11 cellular contexts compared by ENCODE assay signal in the genomic region with DNA sequence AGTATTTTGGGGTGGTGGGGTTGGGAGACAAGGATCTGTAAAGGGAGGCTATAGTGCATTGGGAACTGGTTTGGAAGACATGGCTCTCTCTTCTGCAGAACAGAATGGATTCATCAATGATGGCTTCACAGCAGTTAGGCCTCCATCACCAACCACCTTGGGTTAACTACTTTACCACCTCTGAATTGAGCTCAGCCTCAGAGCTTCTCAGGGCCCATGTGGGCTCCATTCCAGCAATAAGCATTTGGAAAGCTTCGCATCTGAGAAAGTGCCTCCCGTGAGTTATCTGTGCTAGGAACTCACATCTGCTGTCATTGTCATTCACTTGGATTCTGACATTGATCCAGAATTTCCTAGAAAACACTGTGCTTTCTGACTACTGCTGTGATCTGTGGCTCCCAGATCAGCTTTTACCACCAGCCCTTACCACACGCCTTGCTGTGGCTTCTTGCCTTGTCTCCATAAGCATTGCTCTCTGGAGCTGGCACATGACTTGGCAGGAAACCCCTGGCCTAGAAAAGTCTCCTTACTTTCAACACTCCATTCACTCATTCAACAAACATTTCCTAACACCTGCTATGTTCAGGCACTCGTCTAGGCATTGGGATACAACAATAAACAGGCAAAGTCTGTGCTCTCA.
A peak's percentile ranks its signal among the peaks of the same experiment; 100 is the strongest.
DNase-seq lines count a peak whose midpoint lies in the region; ATAC-seq and TF ChIP-seq lines count a peak whose summit lies in the region.
"Had no signal": no experiment of that assay in that cellular context is flagged by ENCODE, and none has a peak within 500 bp of the region (broad histone marks: within the 10 kb centered on the region; RNA-seq: fewer than 3 reads in every experiment).

No MANE protein-coding gene starts in this region.

- H3K9me3 ChIP-seq in gastrocnemius medialis: no peaks in the 10 kb centered on the region
- H3K9me3 ChIP-seq in suprapubic skin: no peaks in the 10 kb centered on the region
- H3K9me3 ChIP-seq: esophagus squamous epithelium had no signal

- H3K27ac ChIP-seq in gastrocnemius medialis: peak overlapping the region in 1 of 4 donors; percentile 11
- no peak overlapping the region for H3K27ac ChIP-seq in suprapubic skin
- H3K27ac ChIP-seq: esophagus squamous epithelium had no signal

- H3K4me3 Mint-ChIP-seq in activated CD8-positive, alpha-beta memory T cell treated with anti-CD3 and anti-CD28 coated beads, Interleukin-2, amount 10 ng/mL, durations not matched to agents 7 days and 5 days: no peak overlapping the region
- H3K4me3 Mint-ChIP-seq in activated CD4-positive, alpha-beta memory T cell treated with anti-CD3 and anti-CD28 coated beads for 36 hours: no peak overlapping the region

- H3K36me3 ChIP-seq in gastrocnemius medialis (no peaks in the 10 kb centered on the region), suprapubic skin (no peaks in the 10 kb centered on the region)
- H3K36me3 ChIP-seq: esophagus squamous epithelium had no signal

- H3K36me3 Mint-ChIP-seq in activated CD8-positive, alpha-beta memory T cell treated with anti-CD3 and anti-CD28 coated beads, Interleukin-2, amount 10 ng/mL, durations not matched to agents 7 days and 5 days: peaks cover 4% of the 10 kb centered on the region
- no peaks in the 10 kb centered on the region for H3K36me3 Mint-ChIP-seq in activated CD4-positive, alpha-beta memory T cell treated with anti-CD3 and anti-CD28 coated beads for 36 hours

- TF ChIP-seq CTCF in gastrocnemius medialis (IDR thresholded peaks at IDR 0.05 in 4 of 5, conservative IDR thresholded peaks at IDR 0.05 in 1 of 5) (no peak), suprapubic skin (IDR thresholded peaks at IDR 0.05) (no peak)

- no peak overlapping the region for H3K4me3 ChIP-seq in gastrocnemius medialis
- H3K4me3 ChIP-seq in suprapubic skin: no peak overlapping the region
- H3K4me3 ChIP-seq: esophagus squamous epithelium had no signal

- intact Hi-C loops in activated CD4-positive, alpha-beta memory T cell treated with anti-CD3 and anti-CD28 coated beads for 36 hours (cut with micrococcal nuclease): loop anchor here (1.0 to 10.0 kb wide), 15 partner anchors 16 to 679 kb away; a partner anchor contains a TSS
- intact Hi-C loops in gastrocnemius medialis (cut with DNase I; ENCODE audit: low total_unique reads): no loop called here

- TF ChIP-seq POLR2A in gastrocnemius medialis (IDR thresholded peaks at IDR 0.05): no peak
- no peak for TF ChIP-seq POLR2A in suprapubic skin (IDR thresholded peaks at IDR 0.05)

- peak; percentile 80 for DNase-seq in activated CD8-positive, alpha-beta memory T cell treated with anti-CD3 and anti-CD28 coated beads, Interleukin-2, amount 10 ng/mL, durations not matched to agents 7 days and 5 days
- DNase-seq in activated CD8-positive, alpha-beta memory T cell treated with anti-CD3 and anti-CD28 coated beads, Interleukin-2, amount 50 U/mL, for 4 hours: no peak
- DNase-seq in activated CD4-positive, alpha-beta memory T cell treated with anti-CD3 and anti-CD28 coated beads for 36 hours: peak; percentile 50
- DNase-seq in gastrocnemius medialis (peak; percentile 27 to 47), suprapubic skin (ENCODE audit: low spot score in 2 of 2) (no peak)
- DNase-seq in NK-92 treated with Interleukin-12 subunit alpha and Interleukin-12 subunit beta, amount 100 ng/mL, for 24 hours (lab: John Stamatoyannopoulos, UW): no peak
- DNase-seq: aorta, esophagus squamous epithelium, trophoblast cell had no signal

- H3K27me3 ChIP-seq in gastrocnemius medialis: no peaks in the 10 kb centered on the region
- no peaks in the 10 kb centered on the region for H3K27me3 ChIP-seq in suprapubic skin
- H3K27me3 ChIP-seq: esophagus squamous epithelium had no signal

- peaks cover 25% of the 10 kb centered on the region for H3K27me3 Mint-ChIP-seq in activated CD8-positive, alpha-beta memory T cell treated with anti-CD3 and anti-CD28 coated beads, Interleukin-2, amount 10 ng/mL, durations not matched to agents 7 days and 5 days
- no peaks in the 10 kb centered on the region for H3K27me3 Mint-ChIP-seq in activated CD4-positive, alpha-beta memory T cell treated with anti-CD3 and anti-CD28 coated beads for 36 hours

- no peak overlapping the region for H3K27ac Mint-ChIP-seq in activated CD8-positive, alpha-beta memory T cell treated with anti-CD3 and anti-CD28 coated beads, Interleukin-2, amount 10 ng/mL, durations not matched to agents 7 days and 5 days
- no peak overlapping the region for H3K27ac Mint-ChIP-seq in activated CD4-positive, alpha-beta memory T cell treated with anti-CD3 and anti-CD28 coated beads for 36 hours

- CTCF ChIA-PET in activated CD8-positive, alpha-beta memory T cell treated with anti-CD3 and anti-CD28 coated beads, Interleukin-2, amount 10 ng/mL, durations not matched to agents 7 days and 5 days (lab: Charles Lee): interaction anchor here (0.9 to 3.1 kb wide), 15 partner anchors 35 to 401 kb away, joined by 3 to 14 read pairs (median 5); a partner anchor contains a TSS
- CTCF ChIA-PET in activated CD4-positive, alpha-beta memory T cell treated with anti-CD3 and anti-CD28 coated beads for 36 hours (lab: Charles Lee): interaction anchor here (1.0 to 3.2 kb wide), 9 partner anchors 9 to 123 kb away, joined by 3 to 18 read pairs (median 6); a partner anchor contains a TSS

- peaks cover 14% of the 10 kb centered on the region for H3K4me1 Mint-ChIP-seq in activated CD8-positive, alpha-beta memory T cell treated with anti-CD3 and anti-CD28 coated beads, Interleukin-2, amount 10 ng/mL, durations not matched to agents 7 days and 5 days
- peaks cover 14% of the 10 kb centered on the region for H3K4me1 Mint-ChIP-seq in activated CD4-positive, alpha-beta memory T cell treated with anti-CD3 and anti-CD28 coated beads for 36 hours (ENCODE audit: low read depth)

- ATAC-seq in activated CD8-positive, alpha-beta memory T cell treated with anti-CD3 and anti-CD28 coated beads, Interleukin-2, amount 10 ng/mL, durations not matched to agents 7 days and 5 days: peak; percentile 28
- ATAC-seq in HG02884 (IDR thresholded peaks at IDR 0.05; ENCODE audit: unreplicated experiment): peak; percentile 0
- ATAC-seq in gastrocnemius medialis: peak; percentile 74 to 77
- no peak for ATAC-seq in GM21367 (IDR thresholded peaks at IDR 0.05; ENCODE audit: unreplicated experiment)

- WGBS in suprapubic skin: 86% methylated on average over 4 of the region's 4 CpGs

- no peaks in the 10 kb centered on the region for H3K9me3 Mint-ChIP-seq in activated CD8-positive, alpha-beta memory T cell treated with anti-CD3 and anti-CD28 coated beads, Interleukin-2, amount 10 ng/mL, durations not matched to agents 7 days and 5 days (ENCODE audit: low read depth)
- H3K9me3 Mint-ChIP-seq in activated CD4-positive, alpha-beta memory T cell treated with anti-CD3 and anti-CD28 coated beads for 36 hours: no peaks in the 10 kb centered on the region

- POLR2A ChIA-PET in activated CD4-positive, alpha-beta memory T cell treated with anti-CD3 and anti-CD28 coated beads for 36 hours (lab: Charles Lee): interaction anchor here (0.8 to 3.4 kb wide), 12 partner anchors 9 to 96 kb away, joined by 3 to 25 read pairs (median 9); a partner anchor contains a TSS

- TF ChIP-seq EP300 in suprapubic skin (IDR thresholded peaks at IDR 0.05): no peak

- in situ Hi-C loops in gastrocnemius medialis (cut with MboI; ENCODE audit: low sequenced_read_pairs in 4 of 4): no loop called here

- H3K4me1 ChIP-seq in gastrocnemius medialis (no peaks in the 10 kb centered on the region), suprapubic skin (no peaks in the 10 kb centered on the region)
- H3K4me1 ChIP-seq: esophagus squamous epithelium had no signal

Comparison
In these comparisons a context has a peak if more than half of its experiments do, and no peak if none do; other contexts are left out.
1. DNase-seq: peak in activated CD8-positive, alpha-beta memory T cell treated with anti-CD3 and anti-CD28 coated beads, Interleukin-2, amount 10 ng/mL, durations not matched to agents 7 days and 5 days (single experiment), activated CD4-positive, alpha-beta memory T cell treated with anti-CD3 and anti-CD28 coated beads for 36 hours (single experiment) and gastrocnemius medialis (2 of 2); none in activated CD8-positive, alpha-beta memory T cell treated with anti-CD3 and anti-CD28 coated beads, Interleukin-2, amount 50 U/mL, for 4 hours (single experiment), NK-92 treated with Interleukin-12 subunit alpha and Interleukin-12 subunit beta, amount 100 ng/mL, for 24 hours (single experiment) and suprapubic skin (0 of 2).